ENCODE assay signal across 8 cellular contexts in genomic region chr10:124632064-124632531, GRCh38.
DNase-seq lines count a peak whose midpoint lies in the region; ATAC-seq and TF ChIP-seq lines count a peak whose summit lies in the region.

No MANE protein-coding gene starts in this region.

- DNase-seq in G401 (ENCODE audit: low spot score) = peak; percentile 91
- DNase-seq in NCI-H446 treated with DMSO at 0.1 percent for 48 hours (lab: John Stamatoyannopoulos, UW) = peak; percentile 39
- DNase-seq in T47D (ENCODE audit: low read depth in 1 of 2, low spot score in 1 of 2) = peak; percentile 42 to 74
- peak; percentile 75 to 96 (median 85) for DNase-seq in right lobe of liver
- peak; percentile 86 to 89 for DNase-seq in upper lobe of left lung
- DNase-seq in epidermal melanocyte (ENCODE audit: insufficient read length, low spot score) = no peak
- DNase-seq in T-helper 9 cell = no peak
- DNase-seq in NCI-H128 (lab: John Stamatoyannopoulos, UW; ENCODE audit: unreplicated experiment) = no peak

- no peaks in the 10 kb centered on the region for H3K27me3 ChIP-seq in right lobe of liver
- H3K27me3 ChIP-seq in upper lobe of left lung = no peaks in the 10 kb centered on the region

- H3K9me3 ChIP-seq in right lobe of liver = no peaks in the 10 kb centered on the region
- H3K9me3 ChIP-seq in upper lobe of left lung = no peaks in the 10 kb centered on the region

- H3K36me3 ChIP-seq in right lobe of liver (no peaks in the 10 kb centered on the region), upper lobe of left lung (no peaks in the 10 kb centered on the region)

- no peak for TF ChIP-seq POLR2A in right lobe of liver (IDR thresholded peaks at IDR 0.05)
- no peak for TF ChIP-seq POLR2A in upper lobe of left lung (IDR thresholded peaks at IDR 0.05)

- peaks cover 0 to 4% (median 2%) of the 10 kb centered on the region in 4 donors for H3K4me1 ChIP-seq in right lobe of liver
- H3K4me1 ChIP-seq in upper lobe of left lung = peaks cover 45 to 67% (median 57%) of the 10 kb centered on the region in 4 donors

- H3K27ac ChIP-seq in right lobe of liver = peak overlapping the region in 1 of 3 donors; percentile 18
- H3K27ac ChIP-seq in upper lobe of left lung = peak overlapping the region; percentile 64 to 77 (median 70)

- intact Hi-C loops in right lobe of liver (cut with DNase I) = no loop called here

- in situ Hi-C loops in G401 (cut with HindIII; ENCODE audit: low sequenced_read_pairs) (no loop called here), T47D (cut with HindIII; ENCODE audit: low pct_unique_long_range_greater_than_20kb, low sequenced_read_pairs) (no loop called here)

- ATAC-seq in right lobe of liver (peak; percentile 85 to 93 (median 88)), upper lobe of left lung (ENCODE audit: low FRiP score in 2 of 2) (peak; percentile 56 to 88)

- no peak for TF ChIP-seq EP300 in upper lobe of left lung (IDR thresholded peaks at IDR 0.05)

- H3K4me3 ChIP-seq in right lobe of liver (no peak overlapping the region), upper lobe of left lung (peak overlapping the region in 1 of 4 donors; percentile 8)

- WGBS in right lobe of liver (ENCODE audit: insufficient coverage, low coverage, low lambda C conversion rate, missing lambda C conversion rate) = 69% methylated on average over 6 of the region's 19 CpGs
- 30 to 43% methylated on average over 2 to 18 of the region's 19 CpGs for WGBS in upper lobe of left lung, 2 donors

- peak; percentile 45 to 69 (median 56) for TF ChIP-seq CTCF in right lobe of liver (IDR thresholded peaks at IDR 0.05)
- peak; percentile 35 to 86 (median 73) for TF ChIP-seq CTCF in upper lobe of left lung (IDR thresholded peaks at IDR 0.05)

Comparison
In these comparisons a context has a peak if more than half of its experiments do, and no peak if none do; other contexts are left out.
1. DNase-seq: peak in G401 (single experiment), NCI-H446 treated with DMSO at 0.1 percent for 48 hours (single experiment), T47D (2 of 2), right lobe of liver (3 of 3) and upper lobe of left lung (2 of 2); none in epidermal melanocyte (single experiment), T-helper 9 cell (single experiment) and NCI-H128 (single experiment).